8 cellular contexts compared by ENCODE assay signal in genomic region chr3:184656991-184657669, GRCh38. TPM values are rescaled to one million over a fixed set of nuclear protein-coding genes. Genes with fewer than 3 reads are reported as not detected.
DNase-seq lines count a peak whose midpoint lies in the region; ATAC-seq lines count a peak whose summit lies in the region.

No MANE protein-coding gene starts in this region.

- intact Hi-C loops in activated T-helper 2 cell treated with anti-CD3 and anti-CD28 coated beads, Interferon-gamma antibody, Interleukin-2, Interleukin-4, amounts not matched to agents 10 μg/mL and 5 μg/mL and 100 μg/mL, durations not matched to agents 14 hours and 24 hours and 36 hours (cut with micrococcal nuclease) = loop anchor here (1.0 to 5.0 kb wide), 2 partner anchors 21 to 55 kb away; partner anchors contain the start of gene MAGEF1

- no peaks in the 10 kb centered on the region for H3K36me3 Mint-ChIP-seq in activated T-helper 2 cell treated with anti-CD3 and anti-CD28 coated beads, Interferon-gamma antibody, Interleukin-2, Interleukin-4, amounts not matched to agents 10 μg/mL and 5 μg/mL and 100 μg/mL, durations not matched to agents 14 hours and 24 hours and 36 hours (ENCODE audit: low read depth)

- no peaks in the 10 kb centered on the region for H3K9me3 Mint-ChIP-seq in activated T-helper 2 cell treated with anti-CD3 and anti-CD28 coated beads, Interferon-gamma antibody, Interleukin-2, Interleukin-4, amounts not matched to agents 10 μg/mL and 5 μg/mL and 100 μg/mL, durations not matched to agents 14 hours and 24 hours and 36 hours

- H3K27me3 Mint-ChIP-seq in activated T-helper 2 cell treated with anti-CD3 and anti-CD28 coated beads, Interferon-gamma antibody, Interleukin-2, Interleukin-4, amounts not matched to agents 10 μg/mL and 5 μg/mL and 100 μg/mL, durations not matched to agents 14 hours and 24 hours and 36 hours (ENCODE audit: low read depth) = peaks cover 2% of the 10 kb centered on the region

- DNase-seq in stimulated activated CD4-positive, alpha-beta T cell treated with anti-CD3 and anti-CD28 coated beads, Interleukin-12 subunit alpha, Interleukin-12 subunit beta, amount 100 ng/mL, for 48 hours (ENCODE audit: low read depth in 2 of 3, low spot score in 1 of 3) = peak; percentile 18 to 35 (median 21)
- no peak for DNase-seq in stimulated activated CD4-positive, alpha-beta T cell treated with anti-CD3 and anti-CD28 coated beads, Interleukin-12 subunit alpha, Interleukin-12 subunit beta, amount 100 ng/mL, for 4 hours
- no peak for DNase-seq in activated T-helper 2 cell treated with anti-CD3 and anti-CD28 coated beads, Interferon-gamma antibody, Interleukin-2, Interleukin-4, amounts not matched to agents 10 μg/mL and 5 μg/mL and 100 μg/mL, durations not matched to agents 14 hours and 24 hours and 36 hours (ENCODE audit: low spot score)
- DNase-seq in stimulated activated CD8-positive, alpha-beta memory T cell treated with anti-CD3 and anti-CD28 coated beads, Interleukin-15, amount 100 ng/mL, for 48 hours (ENCODE audit: low read depth in 2 of 2) = peak; percentile 8 to 36
- DNase-seq in anterior cingulate cortex (lab: John Stamatoyannopoulos, UW) (no peak), ureter (ENCODE audit: low spot score) (no peak), mucosa of gallbladder (ENCODE audit: low spot score) (no peak)

- ATAC-seq in HG03159 (IDR thresholded peaks at IDR 0.05; ENCODE audit: unreplicated experiment) = peak; percentile 72

- H3K27ac Mint-ChIP-seq in activated T-helper 2 cell treated with anti-CD3 and anti-CD28 coated beads, Interferon-gamma antibody, Interleukin-2, Interleukin-4, amounts not matched to agents 10 μg/mL and 5 μg/mL and 100 μg/mL, durations not matched to agents 14 hours and 24 hours and 36 hours = peak overlapping the region; percentile 44

- peaks cover 16% of the 10 kb centered on the region for H3K4me1 Mint-ChIP-seq in activated T-helper 2 cell treated with anti-CD3 and anti-CD28 coated beads, Interferon-gamma antibody, Interleukin-2, Interleukin-4, amounts not matched to agents 10 μg/mL and 5 μg/mL and 100 μg/mL, durations not matched to agents 14 hours and 24 hours and 36 hours (ENCODE audit: low read depth)

- no peak overlapping the region for H3K4me3 Mint-ChIP-seq in activated T-helper 2 cell treated with anti-CD3 and anti-CD28 coated beads, Interferon-gamma antibody, Interleukin-2, Interleukin-4, amounts not matched to agents 10 μg/mL and 5 μg/mL and 100 μg/mL, durations not matched to agents 14 hours and 24 hours and 36 hours (ENCODE audit: low read depth)

RNA-seq across cellular contexts. Expression of gene MAGEF1, which starts 54.7 kb away (rescaled TPM):
- 15.9 and 16.0 TPM in 2 replicates for total RNA-seq in activated T-helper 2 cell treated with anti-CD3 and anti-CD28 coated beads, Interferon-gamma antibody, Interleukin-2, Interleukin-4, amounts not matched to agents 10 μg/mL and 5 μg/mL and 100 μg/mL, durations not matched to agents 14 hours and 24 hours and 36 hours
- total RNA-seq in ureter (30.4 TPM), mucosa of gallbladder (43.3 TPM)

Comparison
In these comparisons a context has a peak if more than half of its experiments do, and no peak if none do; other contexts are left out.
1. DNase-seq: peak in stimulated activated CD4-positive, alpha-beta T cell treated with anti-CD3 and anti-CD28 coated beads, Interleukin-12 subunit alpha, Interleukin-12 subunit beta, amount 100 ng/mL, for 48 hours (3 of 3) and stimulated activated CD8-positive, alpha-beta memory T cell treated with anti-CD3 and anti-CD28 coated beads, Interleukin-15, amount 100 ng/mL, for 48 hours (2 of 2); none in stimulated activated CD4-positive, alpha-beta T cell treated with anti-CD3 and anti-CD28 coated beads, Interleukin-12 subunit alpha, Interleukin-12 subunit beta, amount 100 ng/mL, for 4 hours (single experiment), activated T-helper 2 cell treated with anti-CD3 and anti-CD28 coated beads, Interferon-gamma antibody, Interleukin-2, Interleukin-4, amounts not matched to agents 10 μg/mL and 5 μg/mL and 100 μg/mL, durations not matched to agents 14 hours and 24 hours and 36 hours (single experiment), anterior cingulate cortex (0 of 58), ureter (single experiment) and mucosa of gallbladder (single experiment).